In genomic region chr3:58463181-58463941, GRCh38 we compare ENCODE assay signal across 1 cellular context.
A peak's percentile ranks its signal among the peaks of the same experiment; 100 is the strongest.
TF ChIP-seq lines count a peak whose summit lies in the region.

No MANE protein-coding gene starts in this region.

TF ChIP-seq in HepG2, 621 proteins besides CTCF, POLR2A, EP300 and RAD21 (continued from another document and continues in another):
- TF ChIP-seq ZNF383 (CRISPR knock-in tag; IDR thresholded peaks at IDR 0.05; ENCODE audit: borderline replicate concordance) (no peak), ZNF816 (CRISPR knock-in tag; IDR thresholded peaks at IDR 0.05; ENCODE audit: borderline replicate concordance) (no peak; the same call in 1 of the 2 replicates), TAF15 (IDR thresholded peaks at IDR 0.05; ENCODE audit: low read depth, low read length, poor library complexity, severe bottlenecking) (no peak), GATA4 (IDR thresholded peaks at IDR 0.05; ENCODE audit: borderline replicate concordance, low read depth) (no peak), TSC22D2 (CRISPR knock-in tag; IDR thresholded peaks at IDR 0.05; ENCODE audit: borderline replicate concordance) (no peak), AHR (CRISPR knock-in tag; IDR thresholded peaks at IDR 0.05) (no peak), TRIM22 (IDR thresholded peaks at IDR 0.05) (no peak), NR1H2 (CRISPR knock-in tag; IDR thresholded peaks at IDR 0.05; ENCODE audit: borderline replicate concordance, low read depth) (no peak), ZNF780A (CRISPR knock-in tag; IDR thresholded peaks at IDR 0.05) (no peak), ZSCAN5A (CRISPR knock-in tag; IDR thresholded peaks at IDR 0.05; ENCODE audit: borderline replicate concordance) (0 out of 2 replicates have a peak, but pooled peaks have one; percentile 12), ZNF552 (CRISPR knock-in tag; IDR thresholded peaks at IDR 0.05; ENCODE audit: borderline replicate concordance) (no peak), NFYB (CRISPR knock-in tag; IDR thresholded peaks at IDR 0.05) (no peak), SP4 (CRISPR knock-in tag; IDR thresholded peaks at IDR 0.05) (0 out of 2 replicates have a peak, but pooled peaks have one; percentile 16), MBD4 (IDR thresholded peaks at IDR 0.05; ENCODE audit: borderline replicate concordance, low read length) (peak; percentile 37; the same call in 1 of the 2 replicates), ZNF790 (CRISPR knock-in tag; IDR thresholded peaks at IDR 0.05; ENCODE audit: borderline replicate concordance) (no peak), RXRA (CRISPR knock-in tag; IDR thresholded peaks at IDR 0.05) (0 out of 2 replicates have a peak, but pooled peaks have one; percentile 36), STAG1 (CRISPR knock-in tag; IDR thresholded peaks at IDR 0.05) (peak; percentile 76), PTBP1 (IDR thresholded peaks at IDR 0.05; ENCODE audit: low read depth, low read length, poor library complexity, severe bottlenecking) (no peak), FOSL1 (CRISPR knock-in tag; IDR thresholded peaks at IDR 0.05; ENCODE audit: borderline replicate concordance) (no peak), ZC3H4 (CRISPR knock-in tag; IDR thresholded peaks at IDR 0.05; ENCODE audit: borderline replicate concordance) (no peak), PLSCR1 (CRISPR knock-in tag; IDR thresholded peaks at IDR 0.05; ENCODE audit: borderline replicate concordance) (no peak), PITX1 (CRISPR knock-in tag; IDR thresholded peaks at IDR 0.05) (no peak), ZNF772 (CRISPR knock-in tag; IDR thresholded peaks at IDR 0.05) (0 out of 2 replicates have a peak, but pooled peaks have one; percentile 46), AGO2 (optimal IDR thresholded peaks at IDR 0.05; ENCODE audit: low read depth, low read length) (no peak), GTF2F1 (IDR thresholded peaks at IDR 0.05; ENCODE audit: low read length) (no peak), HES4 (CRISPR knock-in tag; IDR thresholded peaks at IDR 0.05; ENCODE audit: borderline replicate concordance) (no peak), ZSCAN20 (CRISPR knock-in tag; IDR thresholded peaks at IDR 0.05; ENCODE audit: borderline replicate concordance) (peak; percentile 67; the same call in 1 of the 2 replicates), ARID5B (CRISPR knock-in tag; IDR thresholded peaks at IDR 0.05) (peak; percentile 70), RFX1 (IDR thresholded peaks at IDR 0.05) (no peak), THYN1 (CRISPR knock-in tag; IDR thresholded peaks at IDR 0.05; ENCODE audit: borderline replicate concordance, low read depth) (no peak), ZNF10 (CRISPR knock-in tag; IDR thresholded peaks at IDR 0.05; ENCODE audit: borderline replicate concordance, low read depth) (no peak), ZBTB25 (CRISPR knock-in tag; IDR thresholded peaks at IDR 0.05) (no peak), NFKB2 (CRISPR knock-in tag; IDR thresholded peaks at IDR 0.05; ENCODE audit: borderline replicate concordance) (no peak; the same call in 1 of the 2 replicates), ZFP82 (CRISPR knock-in tag; IDR thresholded peaks at IDR 0.05; ENCODE audit: borderline replicate concordance) (0 out of 2 replicates have a peak, but pooled peaks have one; percentile 20), TBP (CRISPR knock-in tag; IDR thresholded peaks at IDR 0.05) (no peak), NCOA5 (CRISPR knock-in tag; IDR thresholded peaks at IDR 0.05) (no peak), FOXP4 (CRISPR knock-in tag; IDR thresholded peaks at IDR 0.05) (peak; percentile 31; the same call in 1 of the 2 replicates), SKI (IDR thresholded peaks at IDR 0.05; ENCODE audit: partially characterized antibody) (no peak), RBAK (CRISPR knock-in tag; IDR thresholded peaks at IDR 0.05) (no peak)
- TF ChIP-seq, protein P1, sequence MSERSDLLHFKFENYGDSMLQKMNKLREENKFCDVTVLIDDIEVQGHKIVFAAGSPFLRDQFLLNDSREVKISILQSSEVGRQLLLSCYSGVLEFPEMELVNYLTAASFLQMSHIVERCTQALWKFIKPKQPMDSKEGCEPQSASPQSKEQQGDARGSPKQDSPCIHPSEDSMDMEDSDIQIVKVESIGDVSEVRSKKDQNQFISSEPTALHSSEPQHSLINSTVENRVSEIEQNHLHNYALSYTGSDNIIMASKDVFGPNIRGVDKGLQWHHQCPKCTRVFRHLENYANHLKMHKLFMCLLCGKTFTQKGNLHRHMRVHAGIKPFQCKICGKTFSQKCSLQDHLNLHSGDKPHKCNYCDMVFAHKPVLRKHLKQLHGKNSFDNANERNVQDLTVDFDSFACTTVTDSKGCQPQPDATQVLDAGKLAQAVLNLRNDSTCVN (CRISPR knock-in tag; IDR thresholded peaks at IDR 0.05; ENCODE audit: borderline replicate concordance), result no peak
- TF ChIP-seq, protein P2, sequence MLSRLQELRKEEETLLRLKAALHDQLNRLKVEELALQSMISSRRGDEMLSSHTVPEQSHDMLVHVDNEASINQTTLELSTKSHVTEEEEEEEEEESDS (CRISPR knock-in tag; IDR thresholded peaks at IDR 0.05; ENCODE audit: borderline replicate concordance), result no peak
- TF ChIP-seq, protein P3, sequence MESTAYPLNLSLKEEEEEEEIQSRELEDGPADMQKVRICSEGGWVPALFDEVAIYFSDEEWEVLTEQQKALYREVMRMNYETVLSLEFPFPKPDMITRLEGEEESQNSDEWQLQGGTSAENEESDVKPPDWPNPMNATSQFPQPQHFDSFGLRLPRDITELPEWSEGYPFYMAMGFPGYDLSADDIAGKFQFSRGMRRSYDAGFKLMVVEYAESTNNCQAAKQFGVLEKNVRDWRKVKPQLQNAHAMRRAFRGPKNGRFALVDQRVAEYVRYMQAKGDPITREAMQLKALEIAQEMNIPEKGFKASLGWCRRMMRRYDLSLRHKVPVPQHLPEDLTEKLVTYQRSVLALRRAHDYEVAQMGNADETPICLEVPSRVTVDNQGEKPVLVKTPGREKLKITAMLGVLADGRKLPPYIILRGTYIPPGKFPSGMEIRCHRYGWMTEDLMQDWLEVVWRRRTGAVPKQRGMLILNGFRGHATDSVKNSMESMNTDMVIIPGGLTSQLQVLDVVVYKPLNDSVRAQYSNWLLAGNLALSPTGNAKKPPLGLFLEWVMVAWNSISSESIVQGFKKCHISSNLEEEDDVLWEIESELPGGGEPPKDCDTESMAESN (CRISPR knock-in tag; conservative IDR thresholded peaks at IDR 0.05), result peak; percentile 60; the same call in 1 of the 2 replicates
- TF ChIP-seq, protein P4, sequence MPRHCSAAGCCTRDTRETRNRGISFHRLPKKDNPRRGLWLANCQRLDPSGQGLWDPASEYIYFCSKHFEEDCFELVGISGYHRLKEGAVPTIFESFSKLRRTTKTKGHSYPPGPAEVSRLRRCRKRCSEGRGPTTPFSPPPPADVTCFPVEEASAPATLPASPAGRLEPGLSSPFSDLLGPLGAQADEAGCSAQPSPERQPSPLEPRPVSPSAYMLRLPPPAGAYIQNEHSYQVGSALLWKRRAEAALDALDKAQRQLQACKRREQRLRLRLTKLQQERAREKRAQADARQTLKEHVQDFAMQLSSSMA (CRISPR knock-in tag; IDR thresholded peaks at IDR 0.05), result no peak
- TF ChIP-seq, protein P5, sequence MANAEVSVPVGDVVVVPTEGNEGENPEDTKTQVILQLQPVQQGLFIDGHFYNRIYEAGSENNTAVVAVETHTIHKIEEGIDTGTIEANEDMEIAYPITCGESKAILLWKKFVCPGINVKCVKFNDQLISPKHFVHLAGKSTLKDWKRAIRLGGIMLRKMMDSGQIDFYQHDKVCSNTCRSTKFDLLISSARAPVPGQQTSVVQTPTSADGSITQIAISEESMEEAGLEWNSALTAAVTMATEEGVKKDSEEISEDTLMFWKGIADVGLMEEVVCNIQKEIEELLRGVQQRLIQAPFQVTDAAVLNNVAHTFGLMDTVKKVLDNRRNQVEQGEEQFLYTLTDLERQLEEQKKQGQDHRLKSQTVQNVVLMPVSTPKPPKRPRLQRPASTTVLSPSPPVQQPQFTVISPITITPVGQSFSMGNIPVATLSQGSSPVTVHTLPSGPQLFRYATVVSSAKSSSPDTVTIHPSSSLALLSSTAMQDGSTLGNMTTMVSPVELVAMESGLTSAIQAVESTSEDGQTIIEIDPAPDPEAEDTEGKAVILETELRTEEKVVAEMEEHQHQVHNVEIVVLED (CRISPR knock-in tag; IDR thresholded peaks at IDR 0.05; ENCODE audit: borderline replicate concordance), result no peak; the same call in 1 of the 2 replicates
- TF ChIP-seq, protein P6, sequence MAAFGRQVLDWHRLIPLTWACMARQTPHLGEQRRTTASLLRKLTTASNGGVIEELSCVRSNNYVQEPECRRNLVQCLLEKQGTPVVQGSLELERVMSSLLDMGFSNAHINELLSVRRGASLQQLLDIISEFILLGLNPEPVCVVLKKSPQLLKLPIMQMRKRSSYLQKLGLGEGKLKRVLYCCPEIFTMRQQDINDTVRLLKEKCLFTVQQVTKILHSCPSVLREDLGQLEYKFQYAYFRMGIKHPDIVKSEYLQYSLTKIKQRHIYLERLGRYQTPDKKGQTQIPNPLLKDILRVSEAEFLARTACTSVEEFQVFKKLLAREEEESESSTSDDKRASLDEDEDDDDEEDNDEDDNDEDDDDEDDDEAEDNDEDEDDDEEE (CRISPR knock-in tag; IDR thresholded peaks at IDR 0.05), result no peak
